21 cellular contexts compared by ENCODE assay signal in genomic region chr4:148034821-148035220, GRCh38.
"Had no signal": no experiment of that assay in that cellular context is flagged by ENCODE, and none has a peak within 500 bp of the region (broad histone marks: within the 10 kb centered on the region; RNA-seq: fewer than 3 reads in every experiment).

No MANE protein-coding gene starts in this region.

- H3K4me3 ChIP-seq: esophagus squamous epithelium, heart right ventricle, left ventricle myocardium inferior, thoracic aorta, upper lobe of left lung, vagina had no signal

- H3K27ac ChIP-seq: epithelial cell of prostate, esophagus squamous epithelium, left ventricle myocardium inferior, thoracic aorta, upper lobe of left lung, vagina, WERI-Rb-1 had no signal

- H3K9me3 ChIP-seq: esophagus squamous epithelium, heart right ventricle, left ventricle myocardium inferior, thoracic aorta, upper lobe of left lung, vagina had no signal

- ATAC-seq: activated T-cell treated with anti-CD3 and anti-CD28 coated beads, Interleukin-2, amount 50 U/mL, for 4 hours; heart right ventricle; right cardiac atrium had no signal

- H3K36me3 ChIP-seq: esophagus squamous epithelium, heart right ventricle, left ventricle myocardium inferior, thoracic aorta, upper lobe of left lung, vagina had no signal

- H3K4me1 ChIP-seq: upper lobe of left lung had no signal

- H3K27me3 ChIP-seq: esophagus squamous epithelium, heart right ventricle, upper lobe of left lung, vagina had no signal

- DNase-seq: activated CD4-positive, alpha-beta memory T cell treated with anti-CD3 and anti-CD28 coated beads for 36 hours; activated CD4-positive, alpha-beta T cell treated with anti-CD3 and anti-CD28 coated beads, Interleukin-2, amount 10 ng/mL, durations not matched to agents 24 days and 14 days; activated CD4-positive, CD25-positive, alpha-beta regulatory T cell treated with anti-CD3 and anti-CD28 coated beads, Interleukin-2, amount 50 U/mL, for 72 hours; activated CD8-positive, alpha-beta memory T cell treated with anti-CD3 and anti-CD28 coated beads, Interleukin-2, amount 50 U/mL, for 48 hours; activated T-cell treated with anti-CD3 and anti-CD28 coated beads, Interleukin-2, amount 50 U/mL, for 4 hours; dermis blood vessel endothelial cell; effector CD4-positive, alpha-beta T cell; esophagus squamous epithelium; foreskin melanocyte; heart right ventricle; left ventricle myocardium inferior; naive B cell; nucleus accumbens; right cardiac atrium; stimulated activated CD4-positive, alpha-beta T cell treated with anti-CD3 and anti-CD28 coated beads, Interleukin-12 subunit alpha, Interleukin-12 subunit beta, amount 100 ng/mL, for 4 hours; stimulated activated CD4-positive, alpha-beta T cell treated with anti-CD3 and anti-CD28 coated beads, Interleukin-4, amount 100 ng/mL, for 1 hour; upper lobe of left lung; WERI-Rb-1 had no signal
